18 cellular contexts compared by ENCODE assay signal in the genomic region with DNA sequence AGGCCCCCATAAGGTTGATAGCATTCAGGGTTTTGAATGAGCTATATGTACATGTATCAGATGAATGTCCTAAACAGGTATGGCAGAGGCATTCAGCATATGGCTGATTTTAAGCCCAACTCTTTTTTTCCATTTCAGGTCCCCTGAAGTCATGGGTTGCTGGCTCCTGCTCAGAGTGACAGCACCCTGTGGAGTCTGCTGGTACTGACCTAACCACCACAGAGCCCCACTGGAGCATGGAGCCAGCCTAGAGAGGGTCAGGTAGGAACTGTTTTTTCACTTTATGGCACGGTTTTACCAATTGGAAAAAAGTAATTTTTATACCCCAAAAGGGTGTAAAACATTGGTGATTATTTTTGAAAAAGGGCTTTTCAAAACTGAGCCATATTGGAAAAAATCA.
DNase-seq lines count a peak whose midpoint lies in the region; ATAC-seq and TF ChIP-seq lines count a peak whose summit lies in the region.
"Had no signal": no experiment of that assay in that cellular context is flagged by ENCODE, and none has a peak within 500 bp of the region (broad histone marks: within the 10 kb centered on the region; RNA-seq: fewer than 3 reads in every experiment).

No MANE protein-coding gene starts in this region.

- TF ChIP-seq POLR2A in lower leg skin (IDR thresholded peaks at IDR 0.05) = no peak

- TF ChIP-seq CTCF in activated CD8-positive, alpha-beta T cell treated with anti-CD3 and anti-CD28 coated beads for 36 hours (IDR thresholded peaks at IDR 0.05) = no peak
- TF ChIP-seq CTCF in lower leg skin (IDR thresholded peaks at IDR 0.05) = no peak

- peak; percentile 39 for ATAC-seq in activated CD4-positive, alpha-beta T cell treated with anti-CD3 and anti-CD28 coated beads for 36 hours
- ATAC-seq in activated CD8-positive, alpha-beta T cell treated with anti-CD3 and anti-CD28 coated beads for 36 hours = peak; percentile 53
- no peak for ATAC-seq in HG02981 (IDR thresholded peaks at IDR 0.05; ENCODE audit: unreplicated experiment)

- no peak overlapping the region for H3K4me3 ChIP-seq in lower leg skin (ENCODE audit: low read depth, poor library complexity, severe bottlenecking)
- H3K4me3 ChIP-seq: GM23248, SJSA1 had no signal

- intact Hi-C loops in activated CD4-positive, alpha-beta T cell treated with anti-CD3 and anti-CD28 coated beads for 36 hours (cut with DNase I, micrococcal nuclease) = no loop called here
- intact Hi-C loops in activated CD8-positive, alpha-beta T cell treated with anti-CD3 and anti-CD28 coated beads for 36 hours (cut with micrococcal nuclease) = no loop called here
- intact Hi-C loops in lower leg skin (cut with DNase I; ENCODE audit: low total_unique reads) = no loop called here

- CTCF ChIA-PET in activated CD4-positive, alpha-beta T cell treated with anti-CD3 and anti-CD28 coated beads for 36 hours (lab: Charles Lee) = interaction anchor here (1.4 kb wide), 1 partner anchor 7 kb away, joined by 4 read pairs; no protein-coding TSS in a partner anchor
- CTCF ChIA-PET in activated CD8-positive, alpha-beta T cell treated with anti-CD3 and anti-CD28 coated beads for 36 hours (lab: Charles Lee) = no interaction called here

- 72 to 79% methylated on average over 1 of the region's 1 CpG for WGBS in lower leg skin, 2 donors

- no peaks in the 10 kb centered on the region for H3K4me1 Mint-ChIP-seq in activated CD4-positive, alpha-beta T cell treated with anti-CD3 and anti-CD28 coated beads for 36 hours
- no peaks in the 10 kb centered on the region for H3K4me1 Mint-ChIP-seq in activated CD8-positive, alpha-beta T cell treated with anti-CD3 and anti-CD28 coated beads for 36 hours (ENCODE audit: low read depth)
- H3K4me1 Mint-ChIP-seq: CD14-positive monocyte had no signal

- no peaks in the 10 kb centered on the region for H3K9me3 Mint-ChIP-seq in activated CD4-positive, alpha-beta T cell treated with anti-CD3 and anti-CD28 coated beads for 36 hours (ENCODE audit: low read depth)
- no peaks in the 10 kb centered on the region for H3K9me3 Mint-ChIP-seq in activated CD8-positive, alpha-beta T cell treated with anti-CD3 and anti-CD28 coated beads for 36 hours
- H3K9me3 Mint-ChIP-seq: CD14-positive monocyte, HFFc6 had no signal

- no peak overlapping the region for H3K4me3 Mint-ChIP-seq in activated CD4-positive, alpha-beta T cell treated with anti-CD3 and anti-CD28 coated beads for 36 hours
- no peak overlapping the region for H3K4me3 Mint-ChIP-seq in activated CD8-positive, alpha-beta T cell treated with anti-CD3 and anti-CD28 coated beads for 36 hours
- H3K4me3 Mint-ChIP-seq: CD14-positive monocyte, HFFc6 had no signal

- peak; percentile 6 for DNase-seq in activated CD4-positive, alpha-beta T cell treated with anti-CD3 and anti-CD28 coated beads for 36 hours
- no peak for DNase-seq in activated CD4-positive, alpha-beta T cell treated with anti-CD3 and anti-CD28 coated beads for 1 hour
- DNase-seq in activated CD8-positive, alpha-beta T cell treated with anti-CD3 and anti-CD28 coated beads for 36 hours = no peak
- DNase-seq in iPS-NIHi7 (ENCODE audit: extremely low spot score) = peak; percentile 19
- no peak for DNase-seq in NCI-H2171 (lab: John Stamatoyannopoulos, UW)
- no peak for DNase-seq in lower leg skin (ENCODE audit: low spot score in 2 of 2)
- DNase-seq in medulla oblongata (ENCODE audit: extremely low spot score) = no peak
- DNase-seq: COR-L47, GM23248, HFFc6, NCI-H1092 treated with DMSO at 0.1 percent for 48 hours, NCI-H1694 treated with DMSO at 0.1 percent for 48 hours, NCI-H446 treated with DMSO at 0.1 percent for 48 hours, NCI-H774, RPMI8226 had no signal

- POLR2A ChIA-PET in activated CD4-positive, alpha-beta T cell treated with anti-CD3 and anti-CD28 coated beads for 36 hours (lab: Charles Lee) = no interaction called here
- POLR2A ChIA-PET in activated CD8-positive, alpha-beta T cell treated with anti-CD3 and anti-CD28 coated beads for 36 hours (lab: Charles Lee) = no interaction called here

- H3K36me3 Mint-ChIP-seq in activated CD4-positive, alpha-beta T cell treated with anti-CD3 and anti-CD28 coated beads for 36 hours (ENCODE audit: low read depth) = peaks cover 12% of the 10 kb centered on the region
- peaks cover 18% of the 10 kb centered on the region for H3K36me3 Mint-ChIP-seq in activated CD8-positive, alpha-beta T cell treated with anti-CD3 and anti-CD28 coated beads for 36 hours (ENCODE audit: low read depth)

- H3K27ac Mint-ChIP-seq in activated CD4-positive, alpha-beta T cell treated with anti-CD3 and anti-CD28 coated beads for 36 hours = no peak overlapping the region
- H3K27ac Mint-ChIP-seq in activated CD8-positive, alpha-beta T cell treated with anti-CD3 and anti-CD28 coated beads for 36 hours = no peak overlapping the region
- H3K27ac Mint-ChIP-seq: CD14-positive monocyte, HFFc6 had no signal

- no peaks in the 10 kb centered on the region for H3K27me3 Mint-ChIP-seq in activated CD4-positive, alpha-beta T cell treated with anti-CD3 and anti-CD28 coated beads for 36 hours
- H3K27me3 Mint-ChIP-seq in activated CD8-positive, alpha-beta T cell treated with anti-CD3 and anti-CD28 coated beads for 36 hours = no peaks in the 10 kb centered on the region

Comparison
In these comparisons a context has a peak if more than half of its experiments do, and no peak if none do; other contexts are left out.
1. DNase-seq: peak in activated CD4-positive, alpha-beta T cell treated with anti-CD3 and anti-CD28 coated beads for 36 hours (single experiment) and iPS-NIHi7 (single experiment); none in activated CD4-positive, alpha-beta T cell treated with anti-CD3 and anti-CD28 coated beads for 1 hour (single experiment), activated CD8-positive, alpha-beta T cell treated with anti-CD3 and anti-CD28 coated beads for 36 hours (single experiment), NCI-H2171 (single experiment), lower leg skin (0 of 2) and medulla oblongata (single experiment).